Comparison of ENCODE assay signal across 1 cellular context in genomic region chr15:96243701-96244100, GRCh38.
TF ChIP-seq lines count a peak whose summit lies in the region.

No MANE protein-coding gene starts in this region.

TF ChIP-seq in GM23338, 12 proteins besides CTCF, POLR2A, EP300 and RAD21 (continued from another document):
- no peak for TF ChIP-seq ZNF462 (CRISPR knock-in tag; IDR thresholded peaks at IDR 0.05)
TF ChIP-seq in GM23338: peak in this region for 0.
